ENCODE assay signal across 8 cellular contexts in the genomic region with DNA sequence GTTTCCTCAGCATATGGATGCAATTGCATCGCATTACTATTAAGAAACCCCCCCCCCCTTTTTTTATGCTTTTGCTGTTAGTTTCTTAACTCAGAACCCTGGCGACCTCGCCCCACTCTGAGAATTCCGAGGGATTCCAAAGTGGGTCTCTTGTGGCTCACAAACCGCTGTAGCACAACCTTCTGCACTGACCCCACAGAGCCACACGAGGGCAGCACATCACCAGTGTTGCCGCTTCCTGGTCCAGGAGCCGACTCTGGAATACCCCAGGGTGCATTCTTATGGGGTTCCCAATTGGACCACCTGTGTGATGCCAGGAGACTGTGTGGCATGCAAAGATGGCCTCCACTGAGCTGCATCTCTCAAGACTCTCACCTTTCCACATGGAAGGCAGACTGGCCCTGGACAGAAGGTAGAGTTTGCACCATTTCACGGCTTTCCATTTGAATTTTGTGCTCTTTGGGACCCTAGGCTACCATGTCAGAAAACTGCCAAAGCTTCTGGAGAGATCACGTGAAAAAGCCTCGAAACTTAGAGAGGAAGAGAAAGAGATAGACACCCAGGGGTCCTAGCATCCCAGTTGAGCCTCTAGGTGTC.
DNase-seq lines count a peak whose midpoint lies in the region; ATAC-seq and TF ChIP-seq lines count a peak whose summit lies in the region.

No MANE protein-coding gene starts in this region.

- CTCF ChIA-PET in mammary epithelial cell (lab: Charles Lee; ENCODE audit: low non-redundant PET), result no interaction called here
- CTCF ChIA-PET in MCF 10A (lab: Yijun Ruan, JAX), result interaction anchor here (0.6 to 1.9 kb wide), 7 partner anchors 13 to 1149 kb away, joined by 3 to 17 read pairs (median 3); no protein-coding TSS in a partner anchor
- CTCF ChIA-PET in CD8-positive, alpha-beta memory T cell (lab: Charles Lee), result interaction anchor here (1.1 kb wide), 1 partner anchor 21 kb away, joined by 3 read pairs; no protein-coding TSS in a partner anchor

- H3K79me2 ChIP-seq in mammary epithelial cell (ENCODE audit: insufficient read depth, low read length), result no peaks in the 10 kb centered on the region

- H2AFZ ChIP-seq in mammary epithelial cell (ENCODE audit: low read depth, low read length), result no peak overlapping the region

- H3K27ac ChIP-seq in mammary epithelial cell (ENCODE audit: insufficient read depth, low read depth, low read length) (no peak overlapping the region), right lobe of liver (no peak overlapping the region)
- H3K27ac ChIP-seq in CD8-positive, alpha-beta memory T cell (ENCODE audit: low read depth, low read length), result no peak overlapping the region

- no peak overlapping the region for H3K4me3 Mint-ChIP-seq in MCF 10A (ENCODE audit: unreplicated experiment)
- H3K4me3 Mint-ChIP-seq in CD8-positive, alpha-beta memory T cell, result no peak overlapping the region

- no peak overlapping the region for H3K9ac ChIP-seq in mammary epithelial cell (ENCODE audit: insufficient read depth, low read length)

- H3K4me2 ChIP-seq in mammary epithelial cell (ENCODE audit: insufficient read depth, low read depth, low read length), result no peak overlapping the region

- H3K4me3 ChIP-seq in mammary epithelial cell (replicated peaks in 1 of 3; ENCODE audit: insufficient read depth in 1 of 3, low read depth in 2 of 3, low read length in 3 of 3) (no peak overlapping the region), right lobe of liver (no peak overlapping the region)
- no peak overlapping the region for H3K4me3 ChIP-seq in CD8-positive, alpha-beta memory T cell (ENCODE audit: low read length)

- H3K4me1 ChIP-seq in mammary epithelial cell (ENCODE audit: insufficient read depth, low read length) (no peaks in the 10 kb centered on the region), right lobe of liver (no peaks in the 10 kb centered on the region)
- no peaks in the 10 kb centered on the region for H3K4me1 ChIP-seq in CD8-positive, alpha-beta memory T cell (ENCODE audit: insufficient read depth, low read length)

- peak; percentile 72 to 86 (median 75) for ATAC-seq in right lobe of liver
- ATAC-seq in GM21737 (IDR thresholded peaks at IDR 0.05; ENCODE audit: unreplicated experiment), result no peak
- ATAC-seq in HG02588 (IDR thresholded peaks at IDR 0.05; ENCODE audit: unreplicated experiment), result no peak

- DNase-seq in mammary epithelial cell (no peak), MCF 10A (ENCODE audit: unreplicated experiment) (no peak), NCI-H1694 (lab: John Stamatoyannopoulos, UW) (peak; percentile 45), astrocyte of the hippocampus (ENCODE audit: low read depth, low spot score) (peak; percentile 52), right lobe of liver (peak; percentile 51 to 63 (median 52))
- no peak for DNase-seq in CD8-positive, alpha-beta memory T cell

- H4K20me1 ChIP-seq in mammary epithelial cell (ENCODE audit: insufficient read depth, low read length), result no peaks in the 10 kb centered on the region

- H3K36me3 ChIP-seq in mammary epithelial cell (ENCODE audit: insufficient read depth, low read length) (no peaks in the 10 kb centered on the region), right lobe of liver (no peaks in the 10 kb centered on the region)
- no peaks in the 10 kb centered on the region for H3K36me3 ChIP-seq in CD8-positive, alpha-beta memory T cell (ENCODE audit: insufficient read depth, low read length)

- H3K27me3 ChIP-seq in mammary epithelial cell (ENCODE audit: insufficient read depth, low read length), result no peaks in the 10 kb centered on the region
- no peaks in the 10 kb centered on the region for H3K27me3 ChIP-seq in right lobe of liver
- H3K27me3 ChIP-seq in CD8-positive, alpha-beta memory T cell (ENCODE audit: insufficient read depth, low read length, poor library complexity, severe bottlenecking), result peaks cover 6% of the 10 kb centered on the region

- no peak for TF ChIP-seq POLR2A in right lobe of liver (IDR thresholded peaks at IDR 0.05)

- peaks cover 26% of the 10 kb centered on the region for H3K9me3 Mint-ChIP-seq in MCF 10A (ENCODE audit: unreplicated experiment)
- no peaks in the 10 kb centered on the region for H3K9me3 Mint-ChIP-seq in CD8-positive, alpha-beta memory T cell

- WGBS in mammary epithelial cell (ENCODE audit: low coverage, missing lambda C conversion rate), result 28% methylated on average over 11 of the region's 11 CpGs
- 9% methylated on average over 11 of the region's 11 CpGs for WGBS in right lobe of liver (ENCODE audit: insufficient coverage, low coverage, low lambda C conversion rate, missing lambda C conversion rate)

- H3K27me3 Mint-ChIP-seq in MCF 10A (ENCODE audit: insufficient read depth, unreplicated experiment), result no peaks in the 10 kb centered on the region
- peaks cover 8 to 42% of the 10 kb centered on the region in 2 donors for H3K27me3 Mint-ChIP-seq in CD8-positive, alpha-beta memory T cell

- POLR2A ChIA-PET in MCF 10A (lab: Yijun Ruan, JAX), result no interaction called here
- POLR2A ChIA-PET in CD8-positive, alpha-beta memory T cell (lab: Charles Lee), result no interaction called here

- dilution Hi-C loops in mammary epithelial cell (cut with HindIII; ENCODE audit: low sequenced_read_pairs), result no loop called here

- no TSS peak for BruUV-seq in mammary epithelial cell (replicated peaks; lab: Mats Ljungman, UMichigan)
- no TSS peak for BruUV-seq in MCF 10A (replicated peaks; lab: Mats Ljungman, UMichigan)

- peak; percentile 60 to 71 for TF ChIP-seq CTCF in mammary epithelial cell (conservative IDR thresholded peaks at IDR 0.05 in 1 of 2, IDR thresholded peaks at IDR 0.05 in 1 of 2; ENCODE audit: extremely low read depth in 1 of 2, insufficient read depth in 1 of 2, low read depth in 1 of 2, low read length in 2 of 2)
- TF ChIP-seq CTCF in MCF 10A (IDR thresholded peaks at IDR 0.05; ENCODE audit: unreplicated experiment), result no peak
- TF ChIP-seq CTCF in right lobe of liver (IDR thresholded peaks at IDR 0.05), result peak; percentile 51 to 69 (median 62)

- H3K9me3 ChIP-seq in mammary epithelial cell (replicated peaks; ENCODE audit: insufficient read depth, low read length) (no peaks in the 10 kb centered on the region), right lobe of liver (no peaks in the 10 kb centered on the region)
- H3K9me3 ChIP-seq in CD8-positive, alpha-beta memory T cell (ENCODE audit: low read length), result no peaks in the 10 kb centered on the region

- no peak overlapping the region for H3K27ac Mint-ChIP-seq in MCF 10A (ENCODE audit: low read depth, unreplicated experiment)
- no peak overlapping the region for H3K27ac Mint-ChIP-seq in CD8-positive, alpha-beta memory T cell

- intact Hi-C loops in mammary epithelial cell (cut with micrococcal nuclease) (loop anchor here (1.0 kb wide), 1 partner anchor 26 kb away; no protein-coding TSS in a partner anchor), MCF 10A (cut with micrococcal nuclease) (no loop called here), right lobe of liver (cut with DNase I) (no loop called here)

- in situ Hi-C loops in mammary epithelial cell (cut with MboI; ENCODE audit: low sequenced_read_pairs in 2 of 2), result no loop called here

- no peaks in the 10 kb centered on the region for H3K4me1 Mint-ChIP-seq in MCF 10A (ENCODE audit: insufficient read depth, unreplicated experiment)
- no peaks in the 10 kb centered on the region for H3K4me1 Mint-ChIP-seq in CD8-positive, alpha-beta memory T cell

- no peaks in the 10 kb centered on the region for H3K36me3 Mint-ChIP-seq in MCF 10A (ENCODE audit: insufficient read depth, unreplicated experiment)
- no peaks in the 10 kb centered on the region for H3K36me3 Mint-ChIP-seq in CD8-positive, alpha-beta memory T cell

Comparison
In these comparisons a context has a peak if more than half of its experiments do, and no peak if none do; other contexts are left out.
1. DNase-seq: peak in NCI-H1694 (single experiment), astrocyte of the hippocampus (single experiment) and right lobe of liver (3 of 3); none in mammary epithelial cell (single experiment), MCF 10A (single experiment) and CD8-positive, alpha-beta memory T cell (0 of 5).
2. ATAC-seq: peak in right lobe of liver (4 of 4); none in GM21737 (single experiment) and HG02588 (single experiment).